1 cellular context compared by ENCODE assay signal in genomic region chr2:8543412-8544167, GRCh38.
TF ChIP-seq lines count a peak whose summit lies in the region.

No MANE protein-coding gene starts in this region.

TF ChIP-seq in GM12878, 131 proteins besides CTCF, POLR2A, EP300 and RAD21 (continued from another document and continues in another):
- TF ChIP-seq PRDM15 (CRISPR knock-in tag; IDR thresholded peaks at IDR 0.05) (no peak), ELK1 (IDR thresholded peaks at IDR 0.05; ENCODE audit: low read depth, low read length) (no peak), IRF4 (IDR thresholded peaks at IDR 0.05; ENCODE audit: low read depth, low read length) (peak; percentile 75), NR2F1 (conservative IDR thresholded peaks at IDR 0.05) (peak; percentile 84), NR2C1 (IDR thresholded peaks at IDR 0.05) (no peak), ASH2L (IDR thresholded peaks at IDR 0.05; ENCODE audit: borderline replicate concordance, low read depth) (0 out of 2 replicates have a peak, but pooled peaks have one; percentile 80), HSF1 (IDR thresholded peaks at IDR 0.05; ENCODE audit: low read depth, low read length) (no peak), EZH2 (IDR thresholded peaks at IDR 0.05; ENCODE audit: borderline replicate concordance, control insufficient read depth, low read depth, low read length) (no peak), DPF2 (IDR thresholded peaks at IDR 0.05) (peak; percentile 83), EGR1 (IDR thresholded peaks at IDR 0.05; ENCODE audit: borderline replicate concordance in 1 of 2, low read depth in 2 of 2, low read length in 2 of 2) (0 out of 3 replicates have a peak, but pooled peaks of 1 of the 2 experiments have one; percentile 5), STAT1 (conservative IDR thresholded peaks at IDR 0.05) (no peak), PML (IDR thresholded peaks at IDR 0.05; ENCODE audit: low read length) (peak; percentile 92; the same call in 1 of the 2 replicates), ZNF622 (IDR thresholded peaks at IDR 0.05) (no peak), IRF3 (IDR thresholded peaks at IDR 0.05) (no peak), IRF5 (IDR thresholded peaks at IDR 0.05; ENCODE audit: borderline replicate concordance) (no peak), RELA (IDR thresholded peaks at IDR 0.05; ENCODE audit: borderline replicate concordance, partially characterized antibody) (peak; percentile 82), PKNOX1 (IDR thresholded peaks at IDR 0.05) (no peak), BCL3 (IDR thresholded peaks at IDR 0.05; ENCODE audit: borderline replicate concordance, insufficient read depth, low read depth, low read length, poor library complexity, severe bottlenecking) (peak; percentile 90), GATAD2B (conservative IDR thresholded peaks at IDR 0.05; ENCODE audit: low read depth) (peak; percentile 99), JUNB (IDR thresholded peaks at IDR 0.05) (peak; percentile 97), ZZZ3 (IDR thresholded peaks at IDR 0.05; ENCODE audit: control insufficient read depth, insufficient read length, low read depth) (no peak), PAX5 (IDR thresholded peaks at IDR 0.05; ENCODE audit: borderline replicate concordance, low read depth, low read length) (peak; percentile 81), BCLAF1 (IDR thresholded peaks at IDR 0.05) (no peak), ZNF217 (IDR thresholded peaks at IDR 0.05) (no peak; the same call in 1 of the 2 replicates), MTA2 (IDR thresholded peaks at IDR 0.05; ENCODE audit: low read depth) (peak; percentile 95), MEF2B (IDR thresholded peaks at IDR 0.05; ENCODE audit: partially characterized antibody, poor library complexity, severe bottlenecking) (peak; percentile 100), ZBTB33 (IDR thresholded peaks at IDR 0.05) (0 out of 2 replicates have a peak, but pooled peaks have one; percentile 7), MEF2A (IDR thresholded peaks at IDR 0.05; ENCODE audit: insufficient read depth, low read depth, low read length) (peak; percentile 73), ZNF687 (IDR thresholded peaks at IDR 0.05) (peak; percentile 99), SIN3A (IDR thresholded peaks at IDR 0.05; ENCODE audit: low read depth, low read length) (no peak)
